22 cellular contexts compared by ENCODE assay signal in genomic region chr7:127550247-127550646, GRCh38. TPM values are rescaled to one million over a fixed set of nuclear protein-coding genes. Genes with fewer than 3 reads are reported as not detected.
A peak's percentile ranks its signal among the peaks of the same experiment; 100 is the strongest.
DNase-seq lines count a peak whose midpoint lies in the region; ATAC-seq, FAIRE-seq and TF ChIP-seq lines count a peak whose summit lies in the region.
"Had no signal": no experiment of that assay in that cellular context is flagged by ENCODE, and none has a peak within 500 bp of the region (broad histone marks: within the 10 kb centered on the region; RNA-seq: fewer than 3 reads in every experiment).

No MANE protein-coding gene starts in this region.

- no peak for FAIRE-seq in kidney (lab: Jason Lieb, UNC)
- FAIRE-seq: endothelial cell of umbilical vein, islet of Langerhans, urothelium cell line had no signal

- CTCF ChIA-PET in HCT116 (lab: Charles Lee) = no interaction called here

- H3K4me3 ChIP-seq in AG10803 (ENCODE audit: low read length) (no peak overlapping the region), HCT116 (replicated peaks in 1 of 2; ENCODE audit: low read depth in 1 of 2, low read length in 2 of 2) (no peak overlapping the region), foreskin fibroblast (ENCODE audit: low read depth in 1 of 2, low read length in 2 of 2) (no peak overlapping the region), colonic mucosa (no peak overlapping the region), kidney (ENCODE audit: low read length in 2 of 2) (no peak overlapping the region)
- H3K4me3 ChIP-seq: heart left ventricle, SJCRH30, skin epidermis had no signal

- H3K9ac ChIP-seq in HCT116 (ENCODE audit: low read length) (no peak overlapping the region), colonic mucosa (ENCODE audit: low read depth in 2 of 2, low read length in 2 of 2) (no peak overlapping the region), kidney (ENCODE audit: low read length in 2 of 2) (no peak overlapping the region)

- in situ Hi-C loops in SK-MEL-5 (cut with HindIII; ENCODE audit: low pct_unique_long_range_greater_than_20kb, low sequenced_read_pairs) = no loop called here

- H3K36me3 ChIP-seq in HCT116 (ENCODE audit: control insufficient read depth in 1 of 2, insufficient read depth in 2 of 2, low read length in 2 of 2) (no peaks in the 10 kb centered on the region), colonic mucosa (no peaks in the 10 kb centered on the region), kidney (ENCODE audit: control insufficient read depth in 1 of 2, insufficient read depth in 2 of 2, low read length in 2 of 2) (no peaks in the 10 kb centered on the region)
- H3K36me3 ChIP-seq: heart left ventricle, SJCRH30 had no signal

- H3K4me1 ChIP-seq in HCT116 (ENCODE audit: control insufficient read depth in 1 of 2, insufficient read depth in 2 of 2, low read length in 2 of 2) (no peaks in the 10 kb centered on the region), colonic mucosa (no peaks in the 10 kb centered on the region), kidney (ENCODE audit: control insufficient read depth in 1 of 2, insufficient read depth in 1 of 2, low read depth in 1 of 2, low read length in 2 of 2) (no peaks in the 10 kb centered on the region)
- H3K4me1 ChIP-seq: heart left ventricle, SJCRH30 had no signal

- H3K9me3 ChIP-seq in HCT116 (ENCODE audit: control insufficient read depth in 1 of 2, insufficient read depth in 1 of 2, low read depth in 1 of 2, low read length in 2 of 2) (peaks cover 0 to 7% of the 10 kb centered on the region in 2 experiments; a peak in 2 of 4 replicates), colonic mucosa (no peaks in the 10 kb centered on the region), kidney (ENCODE audit: control insufficient read depth in 1 of 2, low read length in 2 of 2) (no peaks in the 10 kb centered on the region)

- TF ChIP-seq POLR2A in HCT116 (IDR thresholded peaks at IDR 0.05; ENCODE audit: borderline replicate concordance, extremely low read depth, insufficient read depth, insufficient read length) = no peak

- H2AFZ ChIP-seq in HCT116 (ENCODE audit: low read depth, low read length, poor library complexity, severe bottlenecking) = no peak overlapping the region

- POLR2A ChIA-PET in HCT116 (lab: Charles Lee) = no interaction called here

- 0 out of 2 replicates have a peak, but pooled peaks have one; percentile 49 for ATAC-seq in HCT116
- ATAC-seq: heart left ventricle; stimulated activated naive B cell treated with anti-CD40 and anti-IgM and Interleukin-4, amounts not matched to agents 10 μg/mL and 1 μg/mL and 100 μg/mL, for 72 hours had no signal

- no peaks in the 10 kb centered on the region for H4K20me1 ChIP-seq in HCT116 (ENCODE audit: insufficient read depth)

- DNase-seq in AG10803 (ENCODE audit: low read depth) = no peak
- no peak for DNase-seq in HCT116 (ENCODE audit: low read depth, low spot score)
- peak; percentile 47 for DNase-seq in SK-MEL-5 (ENCODE audit: low read depth, low spot score)
- no peak for DNase-seq in foreskin fibroblast
- no peak for DNase-seq in NCI-H226
- no peak for DNase-seq in colonic mucosa
- no peak for DNase-seq in cortex of kidney (lab: John Stamatoyannopoulos, UW)
- no peak for DNase-seq in kidney
- DNase-seq: activated CD4-positive, alpha-beta T cell treated with anti-CD3 and anti-CD28 coated beads, Interleukin-2, amount 10 ng/mL, durations not matched to agents 24 days and 14 days; activated naive CD8-positive, alpha-beta T cell treated with anti-CD3 and anti-CD28 coated beads, Interleukin-2, amount 10 ng/mL, durations not matched to agents 7 days and 5 days; activated T-cell treated with anti-CD3 and anti-CD28 coated beads, Interleukin-2, amount 50 U/mL, for 24 hours; C1 segment of cervical spinal cord; cerebellar nuclear complex; heart left ventricle; NCI-H2081; nucleus accumbens; SJCRH30; stimulated activated naive B cell treated with anti-CD40 and anti-IgM and Interleukin-4, amounts not matched to agents 10 μg/mL and 1 μg/mL and 100 μg/mL, for 72 hours had no signal

- RAD21 ChIA-PET in HCT116 (lab: Charles Lee; ENCODE audit: low non-redundant PET in 1 of 2, low total read pairs in 2 of 2, uncharacterized antibody in 2 of 2, unreplicated experiment in 2 of 2) = no interaction called here

- H3K27me3 ChIP-seq in HCT116 (ENCODE audit: insufficient read depth, low read length) = 0 out of 2 replicates have a peak, but pooled peaks cover 4% of the 10 kb centered on the region
- no peaks in the 10 kb centered on the region for H3K27me3 ChIP-seq in colonic mucosa
- H3K27me3 ChIP-seq: heart left ventricle, SJCRH30 had no signal

- no peaks in the 10 kb centered on the region for H3K79me2 ChIP-seq in HCT116 (ENCODE audit: insufficient read depth, low read length)

- no peaks in the 10 kb centered on the region for H3K9me2 ChIP-seq in HCT116 (ENCODE audit: insufficient read depth)

- no peak overlapping the region for H3K27ac ChIP-seq in HCT116 (ENCODE audit: low read depth, low read length)
- H3K27ac ChIP-seq in colonic mucosa = no peak overlapping the region
- H3K27ac ChIP-seq in kidney (ENCODE audit: low read depth in 2 of 2, low read length in 2 of 2) = no peak overlapping the region
- H3K27ac ChIP-seq: heart left ventricle, SJCRH30, skin epidermis had no signal

- BruUV-seq in HCT116 (replicated peaks; lab: Mats Ljungman, UMichigan) = no TSS peak

- TF ChIP-seq RAD21 in HCT116 (IDR thresholded peaks at IDR 0.05; ENCODE audit: low read depth) = no peak

- H3K4me2 ChIP-seq in HCT116 (ENCODE audit: low read length) = no peak overlapping the region

- intact Hi-C loops in HCT116 (cut with micrococcal nuclease) = no loop called here
- intact Hi-C loops in colonic mucosa (cut with DNase I) = no loop called here
- intact Hi-C loops in kidney (cut with DNase I) = no loop called here

- TF ChIP-seq CTCF in AG10803 (conservative IDR thresholded peaks at IDR 0.05; ENCODE audit: low read length) (peak; percentile 38; the same call in 1 of the 2 replicates), HCT116 (IDR thresholded peaks at IDR 0.05 in 2 of 3, conservative IDR thresholded peaks at IDR 0.05 in 1 of 3; ENCODE audit: borderline replicate concordance in 1 of 3, insufficient read depth in 1 of 3, low read depth in 2 of 3, low read length in 2 of 3) (peak in 2 of 3 experiments; percentile 43 to 58; a peak in 4 of 6 replicates), foreskin fibroblast (IDR thresholded peaks at IDR 0.05; ENCODE audit: low read depth, low read length) (peak; percentile 26), colonic mucosa (IDR thresholded peaks at IDR 0.05) (no peak), kidney (IDR thresholded peaks at IDR 0.05; ENCODE audit: borderline replicate concordance, extremely low read depth, insufficient read depth) (no peak)

TF ChIP-seq in HCT116, 20 proteins besides CTCF, POLR2A, EP300 and RAD21:
- TF ChIP-seq, protein P1, sequence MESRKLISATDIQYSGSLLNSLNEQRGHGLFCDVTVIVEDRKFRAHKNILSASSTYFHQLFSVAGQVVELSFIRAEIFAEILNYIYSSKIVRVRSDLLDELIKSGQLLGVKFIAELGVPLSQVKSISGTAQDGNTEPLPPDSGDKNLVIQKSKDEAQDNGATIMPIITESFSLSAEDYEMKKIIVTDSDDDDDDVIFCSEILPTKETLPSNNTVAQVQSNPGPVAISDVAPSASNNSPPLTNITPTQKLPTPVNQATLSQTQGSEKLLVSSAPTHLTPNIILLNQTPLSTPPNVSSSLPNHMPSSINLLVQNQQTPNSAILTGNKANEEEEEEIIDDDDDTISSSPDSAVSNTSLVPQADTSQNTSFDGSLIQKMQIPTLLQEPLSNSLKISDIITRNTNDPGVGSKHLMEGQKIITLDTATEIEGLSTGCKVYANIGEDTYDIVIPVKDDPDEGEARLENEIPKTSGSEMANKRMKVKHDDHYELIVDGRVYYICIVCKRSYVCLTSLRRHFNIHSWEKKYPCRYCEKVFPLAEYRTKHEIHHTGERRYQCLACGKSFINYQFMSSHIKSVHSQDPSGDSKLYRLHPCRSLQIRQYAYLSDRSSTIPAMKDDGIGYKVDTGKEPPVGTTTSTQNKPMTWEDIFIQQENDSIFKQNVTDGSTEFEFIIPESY (IDR thresholded peaks at IDR 0.05; ENCODE audit: extremely low read depth, insufficient replicate concordance, low read length) = no peak
- TF ChIP-seq ELF1 (IDR thresholded peaks at IDR 0.05; ENCODE audit: borderline replicate concordance, low read depth) (no peak), FOSL1 (IDR thresholded peaks at IDR 0.05; ENCODE audit: low read depth) (no peak)

RNA-seq across cellular contexts. Expression of gene GCC1, which starts 35.1 kb away (rescaled TPM):
- total RNA-seq in HCT116 (2021; ENCODE audit: unreplicated experiment) (17.9 TPM), colonic mucosa (10 to 100 TPM; 18.6 to 21.4 TPM), kidney (16.7 TPM)
- 14.3 and 15.8 TPM in 2 replicates for polyA plus RNA-seq in HCT116 (2012)
- 25.8 and 26.9 TPM in 2 replicates for total RNA-seq in SK-MEL-5 (2014; rRNA removed; shearing (Covaris generic))
- polyA plus RNA-seq in SK-MEL-5 (2015; cell fraction: cytosol; rRNA removed) = 22.3 and 30.8 TPM in 2 replicates
- polyA plus RNA-seq in SK-MEL-5 (2015; cell fraction: nucleus; rRNA removed) = 7.4 and 10.1 TPM in 2 replicates
- 6.9 TPM for polyA plus RNA-seq in kidney (ENCODE audit: insufficient read depth, low read depth, low replicate concordance)

RNA-seq across cellular contexts. Expression of gene ARF5, which starts 38.0 kb away (rescaled TPM):
- total RNA-seq in HCT116 (2021; ENCODE audit: unreplicated experiment) = 204 TPM
- 281 and 294 TPM in 2 replicates for polyA plus RNA-seq in HCT116 (2012)
- 138 and 147 TPM in 2 replicates for total RNA-seq in SK-MEL-5 (2014; rRNA removed; shearing (Covaris generic))
- polyA plus RNA-seq in SK-MEL-5 (2015; cell fraction: cytosol; rRNA removed) = 265 and 273 TPM in 2 replicates
- polyA plus RNA-seq in SK-MEL-5 (2015; cell fraction: nucleus; rRNA removed) = 233 TPM in 2 replicates
- total RNA-seq in colonic mucosa = 100 to 1,000 TPM; 150 to 178 TPM
- total RNA-seq in kidney = 132 TPM
- 223 TPM for polyA plus RNA-seq in kidney (ENCODE audit: insufficient read depth, low read depth, low replicate concordance)

RNA-seq across cellular contexts. Expression of gene FSCN3, which starts 43.3 kb away (rescaled TPM):
- total RNA-seq in HCT116 (2021; ENCODE audit: unreplicated experiment) (1.0 TPM), colonic mucosa (1 to 10 TPM in 1 of 2 donors, not detected in 1; 1.3 TPM), kidney (0.57 TPM)
- 0.16 and 0.39 TPM in 2 replicates for polyA plus RNA-seq in HCT116 (2012)
- 0.75 and 2.7 TPM in 2 replicates for total RNA-seq in SK-MEL-5 (2014; rRNA removed; shearing (Covaris generic))
- polyA plus RNA-seq in SK-MEL-5 (2015; cell fraction: cytosol; rRNA removed) = 3.9 and 5.6 TPM in 2 replicates
- polyA plus RNA-seq in SK-MEL-5 (2015; cell fraction: nucleus; rRNA removed) = 5.9 and 10.7 TPM in 2 replicates
- 1.2 TPM for polyA plus RNA-seq in kidney (ENCODE audit: insufficient read depth, low read depth, low replicate concordance)

Comparison
In these comparisons a context has a peak if more than half of its experiments do, and no peak if none do; other contexts are left out.
1. CTCF ChIP-seq: peak in AG10803 (single experiment), HCT116 (2 of 3) and foreskin fibroblast (single experiment); none in colonic mucosa (single experiment) and kidney (single experiment).